ENCODE assay signal across 2 cellular contexts in genomic region chr10:129323311-129323710, GRCh38.
TF ChIP-seq lines count a peak whose summit lies in the region.

No MANE protein-coding gene starts in this region.

TF ChIP-seq in IMR-90, 13 proteins besides CTCF, POLR2A, EP300 and RAD21:
- TF ChIP-seq USF2 (IDR thresholded peaks at IDR 0.05; ENCODE audit: low read depth, low read length): no peak
- TF ChIP-seq BHLHE40 (IDR thresholded peaks at IDR 0.05; ENCODE audit: low read depth, low read length): no peak
- TF ChIP-seq CHD1 (IDR thresholded peaks at IDR 0.05; ENCODE audit: low read depth, low read length): no peak
- no peak for TF ChIP-seq RCOR1 (IDR thresholded peaks at IDR 0.05; ENCODE audit: insufficient replicate concordance, low read length)
- no peak for TF ChIP-seq RFX5 (IDR thresholded peaks at IDR 0.05; ENCODE audit: low read depth, low read length)
- no peak for TF ChIP-seq CEBPB (IDR thresholded peaks at IDR 0.05; ENCODE audit: low read depth, low read length)
- TF ChIP-seq FOS (IDR thresholded peaks at IDR 0.05; ENCODE audit: low read depth, low read length): no peak
- no peak for TF ChIP-seq SMC3 (IDR thresholded peaks at IDR 0.05; ENCODE audit: low read depth, low read length)
- TF ChIP-seq NFE2L2 (IDR thresholded peaks at IDR 0.05; ENCODE audit: low read depth, low read length): no peak

TF ChIP-seq in neural cell, 6 proteins besides CTCF, POLR2A, EP300 and RAD21 (continued from another document):
- TF ChIP-seq EZH2 (IDR thresholded peaks at IDR 0.05; ENCODE audit: borderline replicate concordance, insufficient read depth, low read length, poor library complexity, severe bottlenecking) (no peak), MXI1 (conservative IDR thresholded peaks at IDR 0.05; ENCODE audit: poor library complexity, severe bottlenecking) (no peak), SMC3 (conservative IDR thresholded peaks at IDR 0.05; ENCODE audit: poor library complexity) (no peak), REST (IDR thresholded peaks at IDR 0.05; ENCODE audit: borderline replicate concordance) (no peak), POLR2AphosphoS5 (IDR thresholded peaks at IDR 0.05) (no peak)
TF ChIP-seq in neural cell: peak in this region for 0.
